In genomic region chr2:127353873-127354648, GRCh38 we compare ENCODE assay signal across 7 cellular contexts. TPM values are rescaled to one million over a fixed set of nuclear protein-coding genes. Genes with fewer than 3 reads are reported as not detected.
A peak's percentile ranks its signal among the peaks of the same experiment; 100 is the strongest.
DNase-seq lines count a peak whose midpoint lies in the region; ATAC-seq and TF ChIP-seq lines count a peak whose summit lies in the region.
"Not testable (repeated sequence)": the region's sequence is repeated elsewhere in the genome, so short reads cannot be mapped to it uniquely, and the experiment has no call there.

No MANE protein-coding gene starts in this region.

- ATAC-seq in Right ventricle myocardium superior (ENCODE audit: poor library complexity) (peak; percentile 38), left lobe of liver (peak; percentile 47), upper lobe of right lung (peak; percentile 60)
- peak; percentile 49 for ATAC-seq in naive thymus-derived CD4-positive, alpha-beta T cell

- H3K27ac Mint-ChIP-seq in naive thymus-derived CD4-positive, alpha-beta T cell, result peak overlapping the region in 2 of 9 donors; percentile 10 to 53

- H3K9me3 Mint-ChIP-seq in naive thymus-derived CD4-positive, alpha-beta T cell, result not testable (repeated sequence)

- H3K4me1 Mint-ChIP-seq in naive thymus-derived CD4-positive, alpha-beta T cell, result peaks cover 24 to 82% (median 71%) of the 10 kb centered on the region in 7 donors

- H3K27me3 ChIP-seq in naive thymus-derived CD4-positive, alpha-beta T cell (ENCODE audit: control insufficient read depth in 2 of 2, insufficient read depth in 2 of 2, low read length in 2 of 2); upper lobe of right lung: not testable (repeated sequence)

- H3K27me3 Mint-ChIP-seq in naive thymus-derived CD4-positive, alpha-beta T cell, result not testable (repeated sequence)

- peak; percentile 35 for DNase-seq in LNCaP clone FGC (ENCODE audit: low read depth)
- peak; percentile 24 for DNase-seq in SK-N-DZ (ENCODE audit: low spot score)
- DNase-seq in amniotic epithelial cell (ENCODE audit: low read depth), result peak; percentile 42
- not testable (repeated sequence) for DNase-seq in Right ventricle myocardium superior; left lobe of liver (ENCODE audit: low spot score); naive thymus-derived CD4-positive, alpha-beta T cell; upper lobe of right lung

- POLR2A ChIA-PET in naive thymus-derived CD4-positive, alpha-beta T cell (lab: Charles Lee), result not testable (repeated sequence)

- peaks cover 0 to 12% of the 10 kb centered on the region in 2 donors for H3K4me1 ChIP-seq in naive thymus-derived CD4-positive, alpha-beta T cell (ENCODE audit: control insufficient read depth in 2 of 2, insufficient read depth in 2 of 2, low read length in 2 of 2)
- H3K4me1 ChIP-seq in upper lobe of right lung, result not testable (repeated sequence)

- TF ChIP-seq CTCF in LNCaP clone FGC (IDR thresholded peaks at IDR 0.05; ENCODE audit: control insufficient read depth, extremely low read depth, insufficient read depth); upper lobe of right lung (IDR thresholded peaks at IDR 0.05): not testable (repeated sequence)

- CTCF ChIA-PET in naive thymus-derived CD4-positive, alpha-beta T cell (lab: Charles Lee), result not testable (repeated sequence)

- H3K9me3 ChIP-seq in naive thymus-derived CD4-positive, alpha-beta T cell (ENCODE audit: control insufficient read depth in 2 of 3, low read length in 3 of 3); upper lobe of right lung: not testable (repeated sequence)

- peaks cover 2 to 22% (median 8%) of the 10 kb centered on the region in 5 donors for H3K36me3 Mint-ChIP-seq in naive thymus-derived CD4-positive, alpha-beta T cell

- not testable (repeated sequence) for H3K27ac ChIP-seq in naive thymus-derived CD4-positive, alpha-beta T cell (ENCODE audit: low read depth, low read length)
- peak overlapping the region; percentile 11 for H3K27ac ChIP-seq in upper lobe of right lung

- H3K36me3 ChIP-seq in naive thymus-derived CD4-positive, alpha-beta T cell (ENCODE audit: control insufficient read depth in 2 of 3, insufficient read depth in 3 of 3, low read length in 3 of 3); upper lobe of right lung: not testable (repeated sequence)

- intact Hi-C loops in Right ventricle myocardium superior (cut with DNase I); upper lobe of right lung (cut with DNase I): not testable (repeated sequence)
- intact Hi-C loops in naive thymus-derived CD4-positive, alpha-beta T cell (cut with micrococcal nuclease), result loop anchor here (2.0 kb wide), 2 partner anchors 35 to 125 kb away; no protein-coding TSS in a partner anchor

- H3K4me3 ChIP-seq in LNCaP clone FGC (ENCODE audit: low read depth, low read length); naive thymus-derived CD4-positive, alpha-beta T cell (ENCODE audit: low read length); upper lobe of right lung: not testable (repeated sequence)

- H3K4me3 Mint-ChIP-seq in naive thymus-derived CD4-positive, alpha-beta T cell, result not testable (repeated sequence)

RNA-seq across cellular contexts. Expression of gene MAP3K2, which starts 33.7 kb away (rescaled TPM):
- 9.0 and 12.2 TPM in 2 replicates for polyA plus RNA-seq in SK-N-DZ (2014; cell fraction: cytosol; rRNA removed)
- polyA plus RNA-seq in SK-N-DZ (2014; cell fraction: nucleus; rRNA removed), result 19.9 and 27.0 TPM in 2 replicates
- 22.5 TPM for total RNA-seq in Right ventricle myocardium superior
- total RNA-seq in left lobe of liver, result 48.9 TPM
- total RNA-seq in naive thymus-derived CD4-positive, alpha-beta T cell, result 100 to 1,000 TPM in 1 of 5 experiments, 10 to 100 TPM in 4; 60.5 to 111 (median 84.5) TPM
- polyA plus RNA-seq in naive thymus-derived CD4-positive, alpha-beta T cell, result 10 to 100 TPM; 41.3 to 56.5 TPM
- total RNA-seq in upper lobe of right lung, result 71.5 TPM
